8 cellular contexts compared by ENCODE assay signal in genomic region chr10:13891542-13892431, GRCh38.
DNase-seq lines count a peak whose midpoint lies in the region; ATAC-seq, FAIRE-seq and TF ChIP-seq lines count a peak whose summit lies in the region.

No MANE protein-coding gene starts in this region.

- in situ Hi-C loops in HepG2 (cut with HindIII; ENCODE audit: extremely low pct_ligation_motif_present, low pct_unique_long_range_greater_than_20kb) = no loop called here

- H3K4me2 ChIP-seq in HepG2 (ENCODE audit: low read depth, low read length) = peak overlapping the region; percentile 7; the same call in 1 of the 2 replicates

- no peak for TF ChIP-seq RAD21 in HepG2 (CRISPR knock-in tag; IDR thresholded peaks at IDR 0.05)

- TF ChIP-seq EP300 in HepG2 (IDR thresholded peaks at IDR 0.05; ENCODE audit: low read depth in 2 of 2, low read length in 2 of 2) = no peak
- no peak for TF ChIP-seq EP300 in HepG2 (CRISPR knock-in tag; IDR thresholded peaks at IDR 0.05; ENCODE audit: borderline replicate concordance)

- H3K27ac ChIP-seq in caudate nucleus (ENCODE audit: low read depth, low read length) = peak overlapping the region; percentile 44
- no peak overlapping the region for H3K27ac ChIP-seq in HepG2 (ENCODE audit: extremely low read length, insufficient read depth, low read length)
- H3K27ac ChIP-seq in testis = peak overlapping the region in 1 of 2 donors; percentile 5

- FAIRE-seq in HepG2 (lab: Jason Lieb, UNC) = no peak

- H3K27me3 ChIP-seq in MG63 (no peaks in the 10 kb centered on the region), HepG2 (ENCODE audit: control insufficient read depth in 1 of 2, insufficient read depth in 2 of 2, low read length in 2 of 2) (peaks cover 1 to 64% of the 10 kb centered on the region in 2 experiments; a peak in 4 of 5 replicates), testis (no peaks in the 10 kb centered on the region)

- H2AFZ ChIP-seq in HepG2 (ENCODE audit: low read length) = no peak overlapping the region

- H3K4me3 ChIP-seq in MG63 (peak overlapping the region; percentile 45), HepG2 (replicated peaks in 1 of 3; ENCODE audit: insufficient read depth in 1 of 3, low read depth in 2 of 3, low read length in 3 of 3) (peak overlapping the region in 1 of 3 experiments; percentile 23; a peak in 1 of 6 replicates), testis (peak overlapping the region; percentile 37 to 49)

- H3K4me1 ChIP-seq in HepG2 (ENCODE audit: insufficient read depth, low read length) = no peaks in the 10 kb centered on the region
- H3K4me1 ChIP-seq in testis = peaks cover 3% of the 10 kb centered on the region

- BruUV-seq in HepG2 (replicated peaks; lab: Mats Ljungman, UMichigan) = no TSS peak

- H3K9me3 ChIP-seq in MG63 = no peaks in the 10 kb centered on the region
- H3K9me3 ChIP-seq in HepG2 (ENCODE audit: low read length) = no peaks in the 10 kb centered on the region
- H3K9me3 ChIP-seq in testis = no peaks in the 10 kb centered on the region

- H3K36me3 ChIP-seq in MG63 (no peaks in the 10 kb centered on the region), HepG2 (replicated peaks in 1 of 2; ENCODE audit: control insufficient read depth in 1 of 2, insufficient read depth in 2 of 2, low read length in 2 of 2) (no peaks in the 10 kb centered on the region), testis (ENCODE audit: low read depth, missing control alignments) (no peaks in the 10 kb centered on the region)

- no peak for TF ChIP-seq POLR2A in HepG2 (IDR thresholded peaks at IDR 0.05; ENCODE audit: insufficient read depth in 1 of 2, low read depth in 2 of 2, low read length in 2 of 2)
- no peak for TF ChIP-seq POLR2A in testis (IDR thresholded peaks at IDR 0.05)
- TF ChIP-seq POLR2A in erythroblast (IDR thresholded peaks at IDR 0.05; ENCODE audit: low read length) = no peak

- no peak; the same call in 1 of the 3 replicates for ATAC-seq in HepG2
- ATAC-seq in GM21576 (IDR thresholded peaks at IDR 0.05; ENCODE audit: unreplicated experiment) = no peak
- ATAC-seq in GM18498 (IDR thresholded peaks at IDR 0.05; ENCODE audit: unreplicated experiment) = no peak

- DNase-seq in COR-L47 (lab: John Stamatoyannopoulos, UW) = peak; percentile 8
- peak; percentile 48 for DNase-seq in MG63
- peak in 13 of 61 donors; percentile 26 to 65 (median 39) for DNase-seq in caudate nucleus (lab: John Stamatoyannopoulos, UW)
- no peak for DNase-seq in HepG2 (ENCODE audit: low spot score)
- DNase-seq in testis = no peak
- no peak for DNase-seq in erythroblast (lab: John Stamatoyannopoulos, UW)

- no peak overlapping the region for H3K9ac ChIP-seq in HepG2 (ENCODE audit: insufficient read depth, low read depth, low read length)

- CTCF ChIA-PET in HepG2 (lab: Yijun Ruan, JAX; ENCODE audit: low intra/inter-chr PET ratio, low total read pairs) = no interaction called here

- intact Hi-C loops in HepG2 (cut with micrococcal nuclease; ENCODE audit: unreplicated experiment) = no loop called here
- intact Hi-C loops in testis (cut with DNase I; ENCODE audit: low total_unique reads) = no loop called here

- no peaks in the 10 kb centered on the region for H3K79me2 ChIP-seq in HepG2 (ENCODE audit: insufficient read depth, low read length)

- POLR2A ChIA-PET in HepG2 (lab: Yijun Ruan, JAX) = no interaction called here

- 23% methylated on average over 19 of the region's 95 CpGs for WGBS in HepG2 (ENCODE audit: low lambda C conversion rate)
- 5 to 10% methylated on average over 7 to 40 of the region's 95 CpGs for WGBS in testis, 2 donors

- TF ChIP-seq CTCF in HepG2 (CRISPR knock-in tag; IDR thresholded peaks at IDR 0.05) = no peak
- no peak for TF ChIP-seq CTCF in testis (IDR thresholded peaks at IDR 0.05)

- no peaks in the 10 kb centered on the region for H4K20me1 ChIP-seq in HepG2 (ENCODE audit: insufficient read depth, low read length)

TF ChIP-seq in HepG2, 621 proteins besides CTCF, POLR2A, EP300 and RAD21:
- TF ChIP-seq ZNF709 (CRISPR knock-in tag; IDR thresholded peaks at IDR 0.05) (no peak), ZNF660 (CRISPR knock-in tag; IDR thresholded peaks at IDR 0.05; ENCODE audit: borderline replicate concordance, low read depth) (no peak), ZBTB10 (CRISPR knock-in tag; IDR thresholded peaks at IDR 0.05; ENCODE audit: borderline replicate concordance) (no peak), ZNF75D (CRISPR knock-in tag; IDR thresholded peaks at IDR 0.05; ENCODE audit: borderline replicate concordance) (no peak), TCF12 (IDR thresholded peaks at IDR 0.05) (no peak), TCF12 (CRISPR knock-in tag; IDR thresholded peaks at IDR 0.05) (no peak)
TF ChIP-seq in HepG2: peak in this region for 0.

Comparison
In these comparisons a context has a peak if more than half of its experiments do, and no peak if none do; other contexts are left out.
1. DNase-seq: peak in COR-L47 (single experiment) and MG63 (single experiment); none in HepG2 (single experiment), testis (single experiment) and erythroblast (0 of 2).